Comparison of ENCODE assay signal across 19 cellular contexts in the genomic region with DNA sequence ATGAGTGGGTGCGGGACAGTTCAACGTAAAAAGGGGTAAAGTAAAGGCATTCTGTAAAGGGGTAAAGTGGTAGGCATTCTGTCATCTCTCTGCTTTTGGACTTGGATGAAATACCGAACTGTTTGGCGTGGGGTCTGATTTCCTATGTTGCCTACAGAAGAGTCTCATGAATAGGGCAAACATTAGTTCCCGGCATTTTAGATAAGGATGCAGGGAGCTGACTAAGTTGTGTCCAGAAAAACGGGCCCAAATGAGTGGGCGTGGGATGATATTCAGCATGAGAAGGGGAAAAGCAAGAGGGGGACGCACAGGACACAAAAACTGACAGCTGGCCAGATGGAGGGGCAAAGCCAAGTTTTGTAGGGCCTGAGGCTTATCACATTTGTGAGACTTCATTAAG.
"Had no signal": no experiment of that assay in that cellular context is flagged by ENCODE, and none has a peak within 500 bp of the region (broad histone marks: within the 10 kb centered on the region; RNA-seq: fewer than 3 reads in every experiment).

No MANE protein-coding gene starts in this region.

- H3K36me3 Mint-ChIP-seq: naive thymus-derived CD4-positive, alpha-beta T cell; natural killer cell treated with Interleukin-12 subunit alpha and Interleukin-12 subunit beta and Interleukin-15 and Interleukin-18, amount 100 ng/mL, for 72 hours; neural progenitor cell had no signal

- DNase-seq: heart right ventricle; islet precursor cell; left ventricle myocardium inferior; midbrain; mucosa of descending colon; naive thymus-derived CD4-positive, alpha-beta T cell; occipital lobe; ovary; right lobe of liver; stimulated activated CD4-positive, alpha-beta T cell treated with anti-CD3 and anti-CD28 coated beads, Interleukin-1b, Interleukin-23, amount 100 ng/mL, for 48 hours; stimulated activated CD4-positive, alpha-beta T cell treated with anti-CD3 and anti-CD28 coated beads, Interleukin-2, amount 100 ng/mL, for 48 hours; stimulated activated naive CD4-positive, alpha-beta T cell; tibial artery; trophoblast cell; uterus had no signal

- H3K9me3 Mint-ChIP-seq: naive thymus-derived CD4-positive, alpha-beta T cell; natural killer cell treated with Interleukin-12 subunit alpha and Interleukin-12 subunit beta and Interleukin-15 and Interleukin-18, amount 100 ng/mL, for 72 hours; neural progenitor cell; stimulated activated naive CD8-positive, alpha-beta T cell treated with anti-CD3 and anti-CD28 coated beads, Interleukin-15, Interleukin-2, amounts not matched to agents 100 ng/mL and 50 ng/mL, for 24 hours had no signal

- H3K27ac Mint-ChIP-seq: naive thymus-derived CD4-positive, alpha-beta T cell; natural killer cell treated with Interleukin-12 subunit alpha and Interleukin-12 subunit beta and Interleukin-15 and Interleukin-18, amount 100 ng/mL, for 72 hours; neural progenitor cell; progenitor cell of endocrine pancreas; stimulated activated naive CD8-positive, alpha-beta T cell treated with anti-CD3 and anti-CD28 coated beads, Interleukin-15, Interleukin-2, amounts not matched to agents 100 ng/mL and 50 ng/mL, for 24 hours had no signal

- H3K4me3 Mint-ChIP-seq: natural killer cell treated with Interleukin-12 subunit alpha and Interleukin-12 subunit beta and Interleukin-15 and Interleukin-18, amount 100 ng/mL, for 72 hours; neural progenitor cell; stimulated activated naive CD8-positive, alpha-beta T cell treated with anti-CD3 and anti-CD28 coated beads, Interleukin-15, Interleukin-2, amounts not matched to agents 100 ng/mL and 50 ng/mL, for 24 hours had no signal

- ATAC-seq: heart right ventricle; mucosa of descending colon; naive thymus-derived CD4-positive, alpha-beta T cell; natural killer cell treated with Interleukin-12 subunit alpha and Interleukin-12 subunit beta and Interleukin-15 and Interleukin-18, amount 100 ng/mL, for 72 hours; right lobe of liver had no signal
